10 cellular contexts compared by ENCODE assay signal in genomic region chr10:75428434-75429158, GRCh38. TPM values are rescaled to one million over a fixed set of nuclear protein-coding genes. Genes with fewer than 3 reads are reported as not detected.
DNase-seq lines count a peak whose midpoint lies in the region; ATAC-seq and TF ChIP-seq lines count a peak whose summit lies in the region.
"Had no signal": no experiment of that assay in that cellular context is flagged by ENCODE, and none has a peak within 500 bp of the region (broad histone marks: within the 10 kb centered on the region; RNA-seq: fewer than 3 reads in every experiment).

No MANE protein-coding gene starts in this region.

- H3K27ac ChIP-seq in esophagus squamous epithelium (peak overlapping the region; percentile 76 to 93 (median 86)), skin epidermis (peak overlapping the region in 13 of 21 experiments; percentile 2 to 80 (median 38))

- 30 to 34% methylated on average over 7 to 8 of the region's 9 CpGs for WGBS in esophagus squamous epithelium, 2 donors

- H3K4me3 ChIP-seq in esophagus squamous epithelium (no peak overlapping the region), skin epidermis (no peak overlapping the region)

- no peaks in the 10 kb centered on the region for H3K27me3 ChIP-seq in esophagus squamous epithelium

- TF ChIP-seq POLR2A in esophagus squamous epithelium (IDR thresholded peaks at IDR 0.05), result no peak

- DNase-seq in RPMI7951 (ENCODE audit: low read depth) (peak; percentile 50), esophagus squamous epithelium (lab: John Stamatoyannopoulos, UW) (no peak)
- no peak for DNase-seq in activated naive CD4-positive, alpha-beta T cell treated with anti-CD3 and anti-CD28 coated beads, Interleukin-2, amount 50 U/mL, for 16 hours
- DNase-seq: activated CD8-positive, alpha-beta memory T cell treated with anti-CD3 and anti-CD28 coated beads, Interleukin-2, amount 50 U/mL, for 4 hours; NCI-H1105 treated with DMSO at 0.1 percent for 48 hours; stimulated activated CD4-positive, alpha-beta T cell treated with anti-CD3 and anti-CD28 coated beads, Interleukin-15, amount 100 ng/mL, for 24 hours had no signal

- no peaks in the 10 kb centered on the region for H3K36me3 ChIP-seq in esophagus squamous epithelium

- ATAC-seq in HG03342 (IDR thresholded peaks at IDR 0.05; ENCODE audit: unreplicated experiment) (peak; percentile 38), HG02642 (IDR thresholded peaks at IDR 0.05; ENCODE audit: poor library complexity, unreplicated experiment) (no peak), HG03439 (IDR thresholded peaks at IDR 0.05; ENCODE audit: unreplicated experiment) (no peak)

- TF ChIP-seq CTCF in esophagus squamous epithelium (IDR thresholded peaks at IDR 0.05), result peak in 1 of 6 experiments; percentile 18

- peaks cover 38 to 86% (median 51%) of the 10 kb centered on the region in 3 donors for H3K4me1 ChIP-seq in esophagus squamous epithelium

- intact Hi-C loops in esophagus squamous epithelium (cut with DNase I), result no loop called here

- H3K9me3 ChIP-seq in esophagus squamous epithelium, result no peaks in the 10 kb centered on the region

RNA-seq across cellular contexts. Expression of gene LRMDA, which starts 2.8 kb away (rescaled TPM):
- total RNA-seq in RPMI7951 (2014; rRNA removed; shearing (Covaris generic)), result 7.9 and 11.7 TPM in 2 replicates
- 10 to 100 TPM in 1 of 4 donors, 1 to 10 TPM in 1, under 1 TPM in 1, not detected in 1; 0.88 to 14.1 (median 5.1) TPM for total RNA-seq in esophagus squamous epithelium

RNA-seq across cellular contexts. Expression of gene ZNF503, which starts 27.0 kb away (rescaled TPM):
- total RNA-seq in RPMI7951 (2014; rRNA removed; shearing (Covaris generic)), result 2.2 TPM in 2 replicates
- 10 to 100 TPM in 3 of 4 donors, 1 to 10 TPM in 1; 9.7 to 17.5 (median 14.8) TPM for total RNA-seq in esophagus squamous epithelium
